23 cellular contexts compared by ENCODE assay signal in genomic region chr1:49229555-49229954, GRCh38.
A peak's percentile ranks its signal among the peaks of the same experiment; 100 is the strongest.
DNase-seq lines count a peak whose midpoint lies in the region; ATAC-seq and TF ChIP-seq lines count a peak whose summit lies in the region.
"Had no signal": no experiment of that assay in that cellular context is flagged by ENCODE, and none has a peak within 500 bp of the region (broad histone marks: within the 10 kb centered on the region; RNA-seq: fewer than 3 reads in every experiment).

No MANE protein-coding gene starts in this region.

- no peaks in the 10 kb centered on the region for H3K79me2 ChIP-seq in hepatocyte

- H3K9me2 ChIP-seq in hepatocyte (replicated peaks; ENCODE audit: insufficient read depth), result no peaks in the 10 kb centered on the region

- H2AFZ ChIP-seq in hepatocyte, result no peak overlapping the region

- H3K4me3 ChIP-seq in retinal pigment epithelial cell (ENCODE audit: low read length), result no peak overlapping the region
- no peak overlapping the region for H3K4me3 ChIP-seq in hepatocyte
- H3K4me3 ChIP-seq: adrenal gland, heart right ventricle had no signal

- ATAC-seq in left ventricle myocardium superior (no peak), GM19455 (IDR thresholded peaks at IDR 0.05; ENCODE audit: unreplicated experiment) (no peak)
- ATAC-seq: heart right ventricle, left colon had no signal

- WGBS in hepatocyte (ENCODE audit: low lambda C conversion rate, missing lambda C conversion rate), result 38% methylated on average over 1 of the region's 1 CpG

- H3K36me3 Mint-ChIP-seq in glutamatergic neuron (ENCODE audit: unreplicated experiment), result no peaks in the 10 kb centered on the region
- H3K36me3 Mint-ChIP-seq: CD14-positive monocyte, type B pancreatic cell had no signal

- H3K27ac Mint-ChIP-seq in glutamatergic neuron (ENCODE audit: unreplicated experiment), result no peak overlapping the region
- H3K27ac Mint-ChIP-seq: activated CD4-positive, alpha-beta T cell treated with anti-CD3 and anti-CD28 coated beads, Interleukin-2, amount 10 ng/mL, durations not matched to agents 7 days and 5 days; CD14-positive monocyte; type B pancreatic cell had no signal

- H4K20me1 ChIP-seq in hepatocyte (ENCODE audit: insufficient read depth, poor library complexity, severe bottlenecking), result no peaks in the 10 kb centered on the region

- TF ChIP-seq CTCF in glutamatergic neuron (IDR thresholded peaks at IDR 0.05; ENCODE audit: partially characterized antibody, unreplicated experiment), result no peak
- TF ChIP-seq CTCF in retinal pigment epithelial cell (conservative IDR thresholded peaks at IDR 0.05; ENCODE audit: low read depth, low read length), result peak; percentile 42
- TF ChIP-seq CTCF in hepatocyte (IDR thresholded peaks at IDR 0.05; ENCODE audit: poor library complexity), result no peak

- H3K4me3 Mint-ChIP-seq in glutamatergic neuron (ENCODE audit: unreplicated experiment), result no peak overlapping the region
- H3K4me3 Mint-ChIP-seq: activated CD4-positive, alpha-beta T cell treated with anti-CD3 and anti-CD28 coated beads, Interleukin-2, amount 10 ng/mL, durations not matched to agents 7 days and 5 days; CD14-positive monocyte; central memory CD8-positive, alpha-beta T cell; type B pancreatic cell had no signal

- H3K27me3 Mint-ChIP-seq in glutamatergic neuron (ENCODE audit: unreplicated experiment), result no peaks in the 10 kb centered on the region
- H3K27me3 Mint-ChIP-seq: activated CD4-positive, alpha-beta T cell treated with anti-CD3 and anti-CD28 coated beads, Interleukin-2, amount 10 ng/mL, durations not matched to agents 7 days and 5 days; central memory CD8-positive, alpha-beta T cell; type B pancreatic cell had no signal

- H3K9me3 ChIP-seq in hepatocyte (ENCODE audit: low read depth), result no peaks in the 10 kb centered on the region
- H3K9me3 ChIP-seq: adrenal gland, heart right ventricle had no signal

- no peaks in the 10 kb centered on the region for H3K4me1 Mint-ChIP-seq in glutamatergic neuron (ENCODE audit: low read depth, unreplicated experiment)
- H3K4me1 Mint-ChIP-seq: activated CD4-positive, alpha-beta T cell treated with anti-CD3 and anti-CD28 coated beads, Interleukin-2, amount 10 ng/mL, durations not matched to agents 7 days and 5 days; CD14-positive monocyte; central memory CD8-positive, alpha-beta T cell had no signal

- H3K27me3 ChIP-seq in hepatocyte, result no peaks in the 10 kb centered on the region
- H3K27me3 ChIP-seq: adrenal gland had no signal

- no peaks in the 10 kb centered on the region for H3K4me1 ChIP-seq in hepatocyte (ENCODE audit: insufficient read depth)
- H3K4me1 ChIP-seq: adrenal gland, heart right ventricle had no signal

- H3K4me2 ChIP-seq in hepatocyte, result no peak overlapping the region

- DNase-seq in NCI-H82 (lab: John Stamatoyannopoulos, UW) (peak; percentile 15), NCI-H82 treated with DMSO at 0.1 percent for 48 hours (lab: John Stamatoyannopoulos, UW; ENCODE audit: unreplicated experiment) (no peak), NCI-H69 (lab: John Stamatoyannopoulos, UW) (peak; percentile 13), glutamatergic neuron (peak; percentile 19), retinal pigment epithelial cell (ENCODE audit: low read depth) (no peak), hepatocyte (ENCODE audit: low spot score) (no peak), left ventricle myocardium superior (no peak)
- DNase-seq: activated CD4-positive, alpha-beta T cell treated with anti-CD3 and anti-CD28 coated beads, Interleukin-2, amount 10 ng/mL, durations not matched to agents 7 days and 5 days; activated CD8-positive, alpha-beta memory T cell treated with anti-CD3 and anti-CD28 coated beads, Interleukin-2, amount 50 U/mL, for 4 hours; activated gamma-delta T cell; DND-41; heart right ventricle; left colon; MV-4-11; NCI-H2081; NCI-H526 treated with DMSO at 0.1 percent for 48 hours; occipital lobe; stimulated activated naive CD4-positive, alpha-beta T cell had no signal

- H3K36me3 ChIP-seq in hepatocyte (replicated peaks; ENCODE audit: insufficient read depth, low read depth), result no peaks in the 10 kb centered on the region
- H3K36me3 ChIP-seq: adrenal gland, heart right ventricle had no signal

- no peak overlapping the region for H3K27ac ChIP-seq in hepatocyte
- H3K27ac ChIP-seq: adrenal gland, heart right ventricle had no signal

- H3K9me3 Mint-ChIP-seq in glutamatergic neuron (ENCODE audit: unreplicated experiment), result no peaks in the 10 kb centered on the region
- H3K9me3 Mint-ChIP-seq: activated CD4-positive, alpha-beta T cell treated with anti-CD3 and anti-CD28 coated beads, Interleukin-2, amount 10 ng/mL, durations not matched to agents 7 days and 5 days; central memory CD8-positive, alpha-beta T cell; type B pancreatic cell had no signal

- intact Hi-C loops in left ventricle myocardium superior (cut with micrococcal nuclease), result no loop called here

Comparison
In these comparisons a context has a peak if more than half of its experiments do, and no peak if none do; other contexts are left out.
1. DNase-seq: peak in NCI-H82 (single experiment), NCI-H69 (single experiment) and glutamatergic neuron (single experiment); none in NCI-H82 treated with DMSO at 0.1 percent for 48 hours (single experiment), retinal pigment epithelial cell (single experiment), hepatocyte (single experiment) and left ventricle myocardium superior (single experiment).